Comparison of ENCODE assay signal across 23 cellular contexts in genomic region chr3:14484741-14485140, GRCh38. TPM values are rescaled to one million over a fixed set of nuclear protein-coding genes. Genes with fewer than 3 reads are reported as not detected.
"Had no signal": no experiment of that assay in that cellular context is flagged by ENCODE, and none has a peak within 500 bp of the region (broad histone marks: within the 10 kb centered on the region; RNA-seq: fewer than 3 reads in every experiment).

No MANE protein-coding gene starts in this region.

- H3K27ac Mint-ChIP-seq: memory B cell; stimulated activated naive CD8-positive, alpha-beta T cell treated with anti-CD3 and anti-CD28 coated beads, Interleukin-15, Interleukin-2, amounts not matched to agents 100 ng/mL and 50 ng/mL, for 24 hours had no signal

- H3K4me1 ChIP-seq: left lung had no signal

- H3K9me3 ChIP-seq: ascending aorta, left lung, sigmoid colon, thyroid gland had no signal

- H3K27ac ChIP-seq: ascending aorta, brain microvascular endothelial cell, left lung, sigmoid colon, thyroid gland had no signal

- H3K9me3 Mint-ChIP-seq: memory B cell; stimulated activated naive CD8-positive, alpha-beta T cell treated with anti-CD3 and anti-CD28 coated beads, Interleukin-15, Interleukin-2, amounts not matched to agents 100 ng/mL and 50 ng/mL, for 24 hours had no signal

- H3K4me1 Mint-ChIP-seq: memory B cell had no signal

- ATAC-seq: esophagus mucosa, left lung had no signal

- DNase-seq: activated CD4-positive, alpha-beta T cell treated with anti-CD3 and anti-CD28 coated beads for 1 hour; activated gamma-delta T cell; activated naive CD4-positive, alpha-beta T cell treated with anti-CD3 and anti-CD28 coated beads, Interleukin-2, amount 50 U/mL, for 16 hours; activated T-cell treated with anti-CD3 and anti-CD28 coated beads, Interleukin-2, amount 50 U/mL, for 48 hours; brain microvascular endothelial cell; caudate nucleus; effector memory CD4-positive, alpha-beta T cell; foreskin melanocyte; left lung; occipital lobe; sigmoid colon; stimulated activated CD4-positive, alpha-beta T cell treated with anti-CD3 and anti-CD28 coated beads, Interleukin-4, amount 100 ng/mL, for 1 hour; substantia nigra; T-helper 1 cell; T-helper 9 cell; thyroid gland had no signal

- H3K4me3 Mint-ChIP-seq: memory B cell; stimulated activated naive CD8-positive, alpha-beta T cell treated with anti-CD3 and anti-CD28 coated beads, Interleukin-15, Interleukin-2, amounts not matched to agents 100 ng/mL and 50 ng/mL, for 24 hours had no signal

- H3K27me3 Mint-ChIP-seq: memory B cell; stimulated activated naive CD8-positive, alpha-beta T cell treated with anti-CD3 and anti-CD28 coated beads, Interleukin-15, Interleukin-2, amounts not matched to agents 100 ng/mL and 50 ng/mL, for 24 hours had no signal

- H3K27me3 ChIP-seq: ascending aorta, brain microvascular endothelial cell, left lung, sigmoid colon, thyroid gland had no signal

- H3K4me3 ChIP-seq: ascending aorta, left lung, sigmoid colon, thyroid gland had no signal

RNA-seq across cellular contexts. Expression of gene GRIP2, which starts 55.4 kb away (rescaled TPM):
- total RNA-seq: dermis microvascular lymphatic vessel endothelial cell, endothelial cell of umbilical vein, kidney epithelial cell had no signal
- polyA plus RNA-seq: endothelial cell of umbilical vein had no signal
